ENCODE assay signal across 7 cellular contexts in the genomic region with DNA sequence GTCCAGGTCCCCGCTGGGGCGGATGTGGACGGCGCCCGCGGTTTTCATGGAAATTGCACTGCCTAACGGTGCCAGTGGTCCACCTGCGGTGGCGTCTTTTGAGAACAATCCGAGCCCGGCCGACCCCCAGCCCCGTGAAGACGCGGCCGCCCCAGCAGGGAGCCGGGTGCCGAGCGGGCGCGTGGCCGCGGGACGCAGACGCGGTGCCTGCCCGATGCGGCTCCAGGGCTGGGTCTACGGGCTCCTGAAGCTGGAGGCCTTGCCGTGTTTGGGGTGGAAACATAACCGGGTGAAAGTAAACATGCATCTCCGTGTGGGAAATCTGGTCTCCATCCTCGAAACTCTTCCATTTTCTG. TPM values are rescaled to one million over a fixed set of nuclear protein-coding genes. Genes with fewer than 3 reads are reported as not detected.
DNase-seq lines count a peak whose midpoint lies in the region; ATAC-seq and TF ChIP-seq lines count a peak whose summit lies in the region.

No MANE protein-coding gene starts in this region.

- peaks cover 59% of the 10 kb centered on the region for H3K79me2 ChIP-seq in MM.1S (ENCODE audit: low read length)

- peaks cover 48% of the 10 kb centered on the region for H3F3A ChIP-seq in MM.1S (ENCODE audit: insufficient read depth, low read length)

- H3K4me1 ChIP-seq in MM.1S (ENCODE audit: low read length) (peaks cover 16% of the 10 kb centered on the region), tibial artery (peaks cover 0 to 17% (median 9%) of the 10 kb centered on the region in 4 donors)

- 0 to 1% methylated on average over 27 to 29 of the region's 33 CpGs for WGBS in lower leg skin, 2 donors

- H4K20me1 ChIP-seq in MM.1S (ENCODE audit: insufficient read depth, low read length): no peaks in the 10 kb centered on the region

- peak; percentile 43 for ATAC-seq in GM21723 (IDR thresholded peaks at IDR 0.05; ENCODE audit: unreplicated experiment)

- H3K27me3 ChIP-seq in MM.1S (replicated peaks; ENCODE audit: insufficient read depth, low read length) (no peaks in the 10 kb centered on the region), tibial artery (no peaks in the 10 kb centered on the region)

- H3K36me3 ChIP-seq in MM.1S (replicated peaks; ENCODE audit: insufficient read depth, low read length) (no peaks in the 10 kb centered on the region), tibial artery (no peaks in the 10 kb centered on the region)

- H2AFZ ChIP-seq in MM.1S (ENCODE audit: low read length): no peak overlapping the region

- no peak for TF ChIP-seq POLR2A in lower leg skin (IDR thresholded peaks at IDR 0.05)

- DNase-seq in MM.1S (no peak), cardiac fibroblast (ENCODE audit: low read depth in 2 of 2) (peak in 1 of 2 donors; percentile 28), lower leg skin (ENCODE audit: low spot score in 2 of 2) (no peak), tibial artery (no peak), NAMALWA (ENCODE audit: low spot score) (no peak)

- H3K9ac ChIP-seq in MM.1S (ENCODE audit: low read length): peak overlapping the region; percentile 96

- H3K27ac ChIP-seq in MM.1S (ENCODE audit: low read length): peak overlapping the region; percentile 99
- H3K27ac ChIP-seq in tibial artery: peak overlapping the region; percentile 66 to 69

- TF ChIP-seq CTCF in MM.1S (IDR thresholded peaks at IDR 0.05; ENCODE audit: low read length): no peak
- TF ChIP-seq CTCF in cardiac fibroblast (IDR thresholded peaks at IDR 0.05; ENCODE audit: low read depth, low read length): no peak
- no peak for TF ChIP-seq CTCF in lower leg skin (IDR thresholded peaks at IDR 0.05)
- no peak for TF ChIP-seq CTCF in tibial artery (IDR thresholded peaks at IDR 0.05)

- peak overlapping the region; percentile 82 for H3K4me2 ChIP-seq in MM.1S (ENCODE audit: low read depth, low read length)

- H3K9me2 ChIP-seq in MM.1S (replicated peaks; ENCODE audit: insufficient read depth, low read length): no peaks in the 10 kb centered on the region

- intact Hi-C loops in lower leg skin (cut with DNase I; ENCODE audit: low total_unique reads): no loop called here
- intact Hi-C loops in tibial artery (cut with DNase I; ENCODE audit: low total_unique reads): no loop called here

- H3K9me3 ChIP-seq in MM.1S (replicated peaks; ENCODE audit: insufficient read depth, low read length): no peaks in the 10 kb centered on the region
- no peaks in the 10 kb centered on the region for H3K9me3 ChIP-seq in tibial artery

- H3K4me3 ChIP-seq in GM08714 (ENCODE audit: low read length): peak overlapping the region; percentile 87
- peak overlapping the region; percentile 87 for H3K4me3 ChIP-seq in MM.1S (ENCODE audit: low read length)
- peak overlapping the region; percentile 63 to 68 for H3K4me3 ChIP-seq in cardiac fibroblast (replicated peaks in 1 of 2; ENCODE audit: low read depth in 2 of 2, low read length in 2 of 2)
- peak overlapping the region; percentile 66 for H3K4me3 ChIP-seq in lower leg skin (ENCODE audit: low read depth, poor library complexity, severe bottlenecking)
- peak overlapping the region; percentile 75 to 90 for H3K4me3 ChIP-seq in tibial artery

RNA-seq across cellular contexts. Expression of a gene that starts 0.5 kb away (rescaled TPM):
- total RNA-seq in lower leg skin: 10 to 100 TPM in 3 of 4 donors, 1 to 10 TPM in 1; 6.7 to 15.5 (median 10.7) TPM
